Comparison of ENCODE assay signal across 11 cellular contexts in genomic region chr9:109422641-109423040, GRCh38.
DNase-seq lines count a peak whose midpoint lies in the region; ATAC-seq, FAIRE-seq and TF ChIP-seq lines count a peak whose summit lies in the region.
"Had no signal": no experiment of that assay in that cellular context is flagged by ENCODE, and none has a peak within 500 bp of the region (broad histone marks: within the 10 kb centered on the region; RNA-seq: fewer than 3 reads in every experiment).

No MANE protein-coding gene starts in this region.

- TF ChIP-seq RAD21 in GM12878 (IDR thresholded peaks at IDR 0.05; ENCODE audit: insufficient read depth, low read depth, low read length), result no peak

- no peak overlapping the region for H2AFZ ChIP-seq in GM12878 (ENCODE audit: control insufficient read depth, low read depth, low read length)

- 5% methylated on average over 7 of the region's 7 CpGs for WGBS in GM12878 (ENCODE audit: insufficient coverage, insufficient replicate concordance, low lambda C conversion rate, missing lambda C conversion rate)

- no peak overlapping the region for H3K9ac ChIP-seq in GM12878 (ENCODE audit: control insufficient read depth, insufficient read depth, low read length)

- DNase-seq in GM13977 (ENCODE audit: low spot score), result peak; percentile 63
- peak; percentile 91 for DNase-seq in GM12878 (ENCODE audit: low read depth, low spot score)
- DNase-seq in vagina (ENCODE audit: extremely low spot score in 2 of 2), result no peak
- DNase-seq in Ammon's horn (ENCODE audit: low spot score), result no peak
- no peak for DNase-seq in NAMALWA (ENCODE audit: low spot score)
- DNase-seq: CD4-positive, alpha-beta memory T cell; effector CD4-positive, alpha-beta T cell; stimulated activated CD4-positive, alpha-beta T cell treated with anti-CD3 and anti-CD28 coated beads, Interleukin-4, amount 100 ng/mL, for 24 hours had no signal

- FAIRE-seq in GM12878 (lab: Jason Lieb, UNC), result peak; percentile 66

- H3K9me3 ChIP-seq in GM12878 (replicated peaks; ENCODE audit: control insufficient read depth, insufficient read depth, low read length) (no peaks in the 10 kb centered on the region), vagina (no peaks in the 10 kb centered on the region)

- peak; percentile 63 to 68; a peak in 3 of 4 replicates for TF ChIP-seq EP300 in GM12878 (IDR thresholded peaks at IDR 0.05; ENCODE audit: borderline replicate concordance in 1 of 2, control insufficient read depth in 1 of 2, low read depth in 2 of 2, low read length in 2 of 2)

- H3K36me3 ChIP-seq in GM12878 (ENCODE audit: control insufficient read depth in 2 of 2, insufficient read depth in 2 of 2, low read length in 1 of 2) (no peaks in the 10 kb centered on the region), vagina (no peaks in the 10 kb centered on the region)

- H3K4me3 ChIP-seq in GM12878 (no peak overlapping the region), vagina (no peak overlapping the region)

- H3K27me3 ChIP-seq in GM12878 (replicated peaks in 1 of 2; ENCODE audit: control insufficient read depth in 2 of 2, insufficient read depth in 2 of 2, low read length in 1 of 2) (no peaks in the 10 kb centered on the region), vagina (no peaks in the 10 kb centered on the region)

- H3K79me2 ChIP-seq in GM12878 (ENCODE audit: control insufficient read depth, insufficient read depth, low read length), result no peaks in the 10 kb centered on the region

- ATAC-seq in GM19455 (IDR thresholded peaks at IDR 0.05; ENCODE audit: unreplicated experiment), result peak; percentile 85
- ATAC-seq in HG02981 (IDR thresholded peaks at IDR 0.05; ENCODE audit: unreplicated experiment), result peak; percentile 72
- peak; percentile 83 for ATAC-seq in GM12878
- no peak for ATAC-seq in activated CD4-positive, CD25-positive, alpha-beta regulatory T cell treated with anti-CD3 and anti-CD28 coated beads, Interleukin-2, amount 50 U/mL, for 24 hours

- no peak for TF ChIP-seq POLR2A in GM12878 (IDR thresholded peaks at IDR 0.05; ENCODE audit: low read depth, low read length)
- no peak for TF ChIP-seq POLR2A in vagina (IDR thresholded peaks at IDR 0.05)

- in situ Hi-C loops in GM13977 (cut with MboI; ENCODE audit: low pct_unique_long_range_greater_than_20kb, low sequenced_read_pairs, unreplicated experiment) (no loop called here), GM12878 (cut with MboI) (no loop called here)

- no TSS peak for BruUV-seq in GM12878 (replicated peaks; lab: Mats Ljungman, UMichigan)

- H4K20me1 ChIP-seq in GM12878 (ENCODE audit: control insufficient read depth, insufficient read depth), result no peaks in the 10 kb centered on the region

- intact Hi-C loops in GM12878 (cut with micrococcal nuclease; ENCODE audit: unreplicated experiment), result no loop called here
- intact Hi-C loops in vagina (cut with DNase I), result no loop called here

- H3K4me2 ChIP-seq in GM12878 (ENCODE audit: control insufficient read depth, insufficient read depth), result peak overlapping the region; percentile 72

- RAD21 ChIA-PET in GM12878 (lab: Charles Lee; ENCODE audit: unreplicated experiment), result interaction anchor here (0.7 to 2.1 kb wide), 4 partner anchors 8 to 23 kb away, joined by 5 to 20 read pairs (median 12); no protein-coding TSS in a partner anchor

- H3K4me1 ChIP-seq in GM12878 (ENCODE audit: control insufficient read depth, insufficient read depth, low read length) (peaks cover 44% of the 10 kb centered on the region), vagina (no peaks in the 10 kb centered on the region)

- SMC1A ChIA-PET in GM12878 (lab: Charles Lee; ENCODE audit: uncharacterized antibody, unreplicated experiment), result interaction anchor here (0.7 to 7.8 kb wide), 14 partner anchors 9 to 545 kb away, joined by 3 to 65 read pairs (median 6); no protein-coding TSS in a partner anchor

- POLR2A ChIA-PET in GM12878 (lab: Charles Lee), result interaction anchor here (0.6 to 3.8 kb wide), 5 partner anchors 9 to 23 kb away, joined by 3 to 11 read pairs (median 5); no protein-coding TSS in a partner anchor

- peak overlapping the region; percentile 23; the same call in 1 of the 2 replicates for H3K27ac ChIP-seq in GM12878 (ENCODE audit: control insufficient read depth, insufficient read depth)
- no peak overlapping the region for H3K27ac ChIP-seq in vagina

- CTCF ChIA-PET in GM12878 (lab: Yijun Ruan, JAX), result interaction anchor here (1.0 to 17.7 kb wide), 4 partner anchors 11 to 47 kb away, joined by 3 to 214 read pairs (median 12); no protein-coding TSS in a partner anchor

- TF ChIP-seq CTCF in GM13977 (IDR thresholded peaks at IDR 0.05; ENCODE audit: extremely low read depth, insufficient read depth, missing control alignments) (no peak), GM12878 (IDR thresholded peaks at IDR 0.05 in 2 of 3, conservative IDR thresholded peaks at IDR 0.05 in 1 of 3; ENCODE audit: control insufficient read depth in 2 of 3, extremely low read depth in 1 of 3, insufficient read depth in 1 of 3, low read depth in 3 of 3, low read length in 3 of 3) (no peak), vagina (IDR thresholded peaks at IDR 0.05) (no peak)

TF ChIP-seq in GM12878, 131 proteins besides CTCF, POLR2A, EP300 and RAD21 (continues in another document):
- no peak for TF ChIP-seq NR2F1 (conservative IDR thresholded peaks at IDR 0.05)
- TF ChIP-seq KAT2A (conservative IDR thresholded peaks at IDR 0.05; ENCODE audit: control insufficient read depth, low read depth, low read length), result no peak
- no peak for TF ChIP-seq CUX1 (IDR thresholded peaks at IDR 0.05; ENCODE audit: insufficient replicate concordance, low read depth, low read length)
- TF ChIP-seq NFYA (IDR thresholded peaks at IDR 0.05; ENCODE audit: borderline replicate concordance, low read depth, low read length), result no peak
- no peak for TF ChIP-seq TCF12 (IDR thresholded peaks at IDR 0.05; ENCODE audit: low read depth, low read length)
- no peak for TF ChIP-seq BCLAF1 (IDR thresholded peaks at IDR 0.05)
- no peak for TF ChIP-seq CHD4 (IDR thresholded peaks at IDR 0.05)

Comparison
In these comparisons a context has a peak if more than half of its experiments do, and no peak if none do; other contexts are left out.
1. DNase-seq: peak in GM13977 (single experiment) and GM12878 (single experiment); none in vagina (0 of 2), Ammon's horn (single experiment) and NAMALWA (single experiment).
2. ATAC-seq: peak in GM19455 (single experiment), HG02981 (single experiment) and GM12878 (single experiment); none in activated CD4-positive, CD25-positive, alpha-beta regulatory T cell treated with anti-CD3 and anti-CD28 coated beads, Interleukin-2, amount 50 U/mL, for 24 hours (0 of 2).